In the genomic region with DNA sequence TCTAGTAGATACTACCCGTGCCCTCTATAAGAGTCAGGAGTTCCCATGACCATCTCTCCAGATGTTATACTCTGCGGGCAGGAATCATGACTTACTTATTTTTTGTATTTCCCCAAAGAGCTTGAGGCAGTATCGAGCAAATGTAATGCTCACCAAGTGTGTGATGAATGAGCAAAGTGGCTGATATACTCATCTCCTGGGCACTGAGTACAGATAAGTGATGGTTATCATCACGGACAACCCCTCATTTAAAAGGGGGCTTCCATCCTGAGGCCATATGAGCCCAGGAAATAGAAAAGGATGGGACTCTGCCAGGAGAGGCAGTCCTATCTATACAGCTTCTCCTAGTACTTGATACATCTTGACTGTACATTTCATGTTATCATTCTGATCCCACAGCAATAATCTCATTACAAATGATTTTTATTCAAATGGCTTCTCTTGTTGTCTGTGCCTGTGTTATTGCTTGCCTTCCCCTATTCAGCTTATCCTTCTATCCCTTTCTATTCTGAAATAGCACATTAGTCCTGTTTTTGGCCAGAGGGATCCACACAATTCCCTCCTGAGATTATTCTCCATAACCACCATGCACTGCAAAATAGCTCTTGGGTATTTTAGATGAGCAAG, we compare ENCODE assay signal across 30 cellular contexts.
"Had no signal": no experiment of that assay in that cellular context is flagged by ENCODE, and none has a peak within 500 bp of the region (broad histone marks: within the 10 kb centered on the region; RNA-seq: fewer than 3 reads in every experiment).

No MANE protein-coding gene starts in this region.

- ATAC-seq: naive thymus-derived CD8-positive, alpha-beta T cell; natural killer cell treated with Interleukin-12 subunit alpha and Interleukin-12 subunit beta and Interleukin-15 and Interleukin-18, amount 100 ng/mL, for 72 hours; pancreas; right cardiac atrium; right lobe of liver; stimulated activated memory B cell treated with anti-CD40 and anti-IgM and Interleukin-4, amounts not matched to agents 10 μg/mL and 1 μg/mL and 100 μg/mL, for 72 hours; stimulated activated naive CD8-positive, alpha-beta T cell treated with anti-CD3 and anti-CD28 coated beads, Interleukin-15, amount 100 ng/mL, for 72 hours; stimulated activated naive CD8-positive, alpha-beta T cell treated with anti-CD3 and anti-CD28 coated beads, Interleukin-15, Interleukin-2, amounts not matched to agents 100 U/mL and 50 U/mL, for 24 hours; upper lobe of right lung had no signal

- DNase-seq: naive thymus-derived CD8-positive, alpha-beta T cell; nephron progenitor cell; nucleus accumbens; pancreas; right cardiac atrium; right lobe of liver; spleen; stimulated activated CD4-positive, alpha-beta T cell treated with anti-CD3 and anti-CD28 coated beads, Interleukin-12 subunit alpha, Interleukin-12 subunit beta, amount 100 ng/mL, for 4 hours; stimulated activated CD4-positive, alpha-beta T cell treated with anti-CD3 and anti-CD28 coated beads, Interleukin-1b, Interleukin-23, amount 100 ng/mL, for 48 hours; stimulated activated CD4-positive, alpha-beta T cell treated with anti-CD3 and anti-CD28 coated beads, Interleukin-4, amount 100 ng/mL, for 1 hour; stimulated activated CD4-positive, alpha-beta T cell treated with anti-CD3 and anti-CD28 coated beads, Interleukin-4, amount 100 ng/mL, for 4 hours; stimulated activated CD8-positive, alpha-beta memory T cell treated with anti-CD3 and anti-CD28 coated beads, Interleukin-4, amount 100 ng/mL, for 48 hours; stimulated activated naive CD4-positive, alpha-beta T cell; stimulated activated naive CD8-positive, alpha-beta T cell treated with anti-CD3 and anti-CD28 coated beads, Interleukin-15, amount 100 ng/mL, for 72 hours; stimulated activated naive CD8-positive, alpha-beta T cell treated with anti-CD3 and anti-CD28 coated beads, Interleukin-15, Interleukin-2, amounts not matched to agents 100 U/mL and 50 U/mL, for 24 hours; substantia nigra; testis; tibial artery; transverse colon; upper lobe of right lung; uterus had no signal

- H3K27me3 ChIP-seq: pancreas, right lobe of liver, suprapubic skin, testis, tibial artery, transverse colon, upper lobe of right lung, uterus had no signal

- H3K9me3 Mint-ChIP-seq: naive thymus-derived CD8-positive, alpha-beta T cell; natural killer cell treated with Interleukin-12 subunit alpha and Interleukin-12 subunit beta and Interleukin-15 and Interleukin-18, amount 100 ng/mL, for 72 hours; nephron progenitor cell; stimulated activated memory B cell treated with anti-CD40 and anti-IgM and Interleukin-4, amounts not matched to agents 10 μg/mL and 1 μg/mL and 100 μg/mL, for 72 hours; stimulated activated naive CD8-positive, alpha-beta T cell treated with anti-CD3 and anti-CD28 coated beads, Interleukin-15, amount 100 ng/mL, for 72 hours; type B pancreatic cell had no signal

- H3K4me3 Mint-ChIP-seq: naive thymus-derived CD8-positive, alpha-beta T cell; natural killer cell treated with Interleukin-12 subunit alpha and Interleukin-12 subunit beta and Interleukin-15 and Interleukin-18, amount 100 ng/mL, for 72 hours; nephron progenitor cell; neural crest cell; stimulated activated memory B cell treated with anti-CD40 and anti-IgM and Interleukin-4, amounts not matched to agents 10 μg/mL and 1 μg/mL and 100 μg/mL, for 72 hours; stimulated activated naive CD8-positive, alpha-beta T cell treated with anti-CD3 and anti-CD28 coated beads, Interleukin-15, amount 100 ng/mL, for 72 hours; type B pancreatic cell had no signal

- H3K4me1 ChIP-seq: pancreas, prostate gland, right lobe of liver, spleen, suprapubic skin, testis, tibial artery, transverse colon, upper lobe of right lung, uterus had no signal

- H3K36me3 Mint-ChIP-seq: naive thymus-derived CD8-positive, alpha-beta T cell; natural killer cell treated with Interleukin-12 subunit alpha and Interleukin-12 subunit beta and Interleukin-15 and Interleukin-18, amount 100 ng/mL, for 72 hours; stimulated activated memory B cell treated with anti-CD40 and anti-IgM and Interleukin-4, amounts not matched to agents 10 μg/mL and 1 μg/mL and 100 μg/mL, for 72 hours; type B pancreatic cell had no signal

- H3K36me3 ChIP-seq: neutrophil, pancreas, prostate gland, right lobe of liver, spleen, suprapubic skin, tibial artery, transverse colon, upper lobe of right lung, uterus had no signal

- H3K4me3 ChIP-seq: pancreas, prostate gland, right lobe of liver, skin epidermis, smooth muscle cell, spleen, suprapubic skin, testis, tibial artery, transverse colon, upper lobe of right lung, uterus had no signal

- H3K27ac ChIP-seq: neutrophil, pancreas, prostate gland, right lobe of liver, skin epidermis, suprapubic skin, testis, tibial artery, transverse colon, upper lobe of right lung, uterus had no signal

- FAIRE-seq: pancreas had no signal

- H3K4me1 Mint-ChIP-seq: naive thymus-derived CD8-positive, alpha-beta T cell; nephron progenitor cell had no signal

- H3K4me2 ChIP-seq: smooth muscle cell had no signal

- H3K9me3 ChIP-seq: neutrophil, pancreas, prostate gland, right lobe of liver, spleen, suprapubic skin, testis, tibial artery, transverse colon, upper lobe of right lung, uterus had no signal

- H3K27ac Mint-ChIP-seq: naive thymus-derived CD8-positive, alpha-beta T cell; natural killer cell treated with Interleukin-12 subunit alpha and Interleukin-12 subunit beta and Interleukin-15 and Interleukin-18, amount 100 ng/mL, for 72 hours; nephron progenitor cell; stimulated activated memory B cell treated with anti-CD40 and anti-IgM and Interleukin-4, amounts not matched to agents 10 μg/mL and 1 μg/mL and 100 μg/mL, for 72 hours; stimulated activated naive CD8-positive, alpha-beta T cell treated with anti-CD3 and anti-CD28 coated beads, Interleukin-15, amount 100 ng/mL, for 72 hours; type B pancreatic cell had no signal
